In genomic region chr21:45146801-45147200, GRCh38 we compare ENCODE assay signal across 19 cellular contexts.
"Had no signal": no experiment of that assay in that cellular context is flagged by ENCODE, and none has a peak within 500 bp of the region (broad histone marks: within the 10 kb centered on the region; RNA-seq: fewer than 3 reads in every experiment).

No MANE protein-coding gene starts in this region.

- DNase-seq: activated CD4-positive, alpha-beta T cell treated with anti-CD3 and anti-CD28 coated beads for 1 hour; activated CD4-positive, alpha-beta T cell treated with anti-CD3 and anti-CD28 coated beads, Interleukin-2, amount 50 U/mL, for 1 hour; activated CD8-positive, alpha-beta T cell treated with anti-CD3 and anti-CD28 coated beads, Interleukin-2, amount 10 ng/mL, durations not matched to agents 7 days and 5 days; activated naive CD4-positive, alpha-beta T cell treated with Interleukin-2 at 50 U/mL for 16 hours; activated naive CD8-positive, alpha-beta T cell treated with anti-CD3 and anti-CD28 coated beads, Interleukin-2, amount 10 ng/mL, durations not matched to agents 7 days and 5 days; amniotic stem cell; lower lobe of right lung; naive thymus-derived CD8-positive, alpha-beta T cell; stimulated activated CD4-positive, alpha-beta T cell treated with anti-CD3 and anti-CD28 coated beads, Interleukin-4, amount 100 ng/mL, for 24 hours; stimulated activated naive CD8-positive, alpha-beta T cell treated with anti-CD3 and anti-CD28 coated beads, Interleukin-15, Interleukin-2, amounts not matched to agents 100 U/mL and 50 U/mL, for 24 hours; substantia nigra; thyroid gland had no signal

- H3K4me3 Mint-ChIP-seq: activated CD8-positive, alpha-beta T cell treated with anti-CD3 and anti-CD28 coated beads, Interleukin-2, amount 10 ng/mL, durations not matched to agents 7 days and 5 days; activated naive CD8-positive, alpha-beta T cell treated with anti-CD3 and anti-CD28 coated beads, Interleukin-2, amount 10 ng/mL, durations not matched to agents 7 days and 5 days; central memory CD8-positive, alpha-beta T cell; naive thymus-derived CD8-positive, alpha-beta T cell; neural progenitor cell had no signal

- H3K4me1 ChIP-seq: breast epithelium, thyroid gland had no signal

- ATAC-seq: activated CD8-positive, alpha-beta T cell treated with anti-CD3 and anti-CD28 coated beads, Interleukin-2, amount 10 ng/mL, durations not matched to agents 7 days and 5 days; left colon; lower lobe of right lung; naive thymus-derived CD8-positive, alpha-beta T cell; stimulated activated naive CD8-positive, alpha-beta T cell treated with anti-CD3 and anti-CD28 coated beads, Interleukin-15, Interleukin-2, amounts not matched to agents 100 U/mL and 50 U/mL, for 24 hours had no signal

- H3K9me3 Mint-ChIP-seq: activated naive CD8-positive, alpha-beta T cell treated with anti-CD3 and anti-CD28 coated beads, Interleukin-2, amount 10 ng/mL, durations not matched to agents 7 days and 5 days; central memory CD8-positive, alpha-beta T cell; naive thymus-derived CD8-positive, alpha-beta T cell; neural progenitor cell had no signal

- H2AFZ ChIP-seq: neural progenitor cell had no signal

- H3K9ac ChIP-seq: neural progenitor cell had no signal

- H3K36me3 ChIP-seq: breast epithelium, neural progenitor cell, thyroid gland had no signal

- H3K27me3 ChIP-seq: breast epithelium, dorsolateral prefrontal cortex, heart left ventricle, neural progenitor cell, thyroid gland had no signal

- H3K27ac ChIP-seq: breast epithelium, dorsolateral prefrontal cortex, epithelial cell of prostate, heart left ventricle, lower lobe of right lung, neural progenitor cell, thyroid gland had no signal

- H3K27me3 Mint-ChIP-seq: activated naive CD8-positive, alpha-beta T cell treated with anti-CD3 and anti-CD28 coated beads, Interleukin-2, amount 10 ng/mL, durations not matched to agents 7 days and 5 days; central memory CD8-positive, alpha-beta T cell; naive thymus-derived CD8-positive, alpha-beta T cell had no signal

- H3K9me3 ChIP-seq: breast epithelium, heart left ventricle, lower lobe of right lung, thyroid gland had no signal

- H3K4me2 ChIP-seq: neural progenitor cell had no signal

- H3K4me3 ChIP-seq: breast epithelium, dorsolateral prefrontal cortex, heart left ventricle, lower lobe of right lung, neural progenitor cell, thyroid gland had no signal

- H3K27ac Mint-ChIP-seq: activated CD8-positive, alpha-beta T cell treated with anti-CD3 and anti-CD28 coated beads, Interleukin-2, amount 10 ng/mL, durations not matched to agents 7 days and 5 days; activated naive CD8-positive, alpha-beta T cell treated with anti-CD3 and anti-CD28 coated beads, Interleukin-2, amount 10 ng/mL, durations not matched to agents 7 days and 5 days; naive thymus-derived CD8-positive, alpha-beta T cell had no signal
